In the genomic region with DNA sequence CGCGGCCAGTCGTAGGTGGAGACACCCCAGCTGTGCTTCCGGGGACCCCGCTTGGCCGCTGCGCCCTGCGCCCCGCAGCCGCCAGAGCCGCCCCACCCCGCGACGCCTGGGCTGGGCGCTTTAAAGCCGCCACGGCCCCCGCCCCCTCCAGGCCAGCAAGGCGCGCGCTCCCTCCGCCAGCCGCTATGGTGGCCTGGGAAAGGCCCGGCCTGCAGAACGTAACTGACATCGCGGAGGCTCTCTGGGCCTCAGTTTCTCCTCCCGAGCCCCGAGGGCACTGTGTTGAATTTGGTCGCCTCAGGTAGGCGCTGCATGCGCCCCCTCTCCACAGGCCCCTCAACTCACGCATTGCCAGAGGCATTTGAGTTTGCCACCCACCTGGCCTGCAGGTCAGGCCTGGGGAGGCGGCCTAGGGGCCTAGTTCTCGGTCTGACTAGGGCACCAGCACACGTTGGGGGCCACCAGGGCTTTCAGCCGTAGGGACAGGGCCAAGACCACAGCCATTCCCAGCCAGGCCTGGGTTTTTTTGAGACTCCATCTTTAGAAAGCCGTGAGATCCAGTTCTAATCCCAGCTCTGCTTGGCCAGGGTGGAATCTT, we compare ENCODE assay signal across 20 cellular contexts. TPM values are rescaled to one million over a fixed set of nuclear protein-coding genes. Genes with fewer than 3 reads are reported as not detected.
DNase-seq lines count a peak whose midpoint lies in the region; ATAC-seq and TF ChIP-seq lines count a peak whose summit lies in the region.
"Had no signal": no experiment of that assay in that cellular context is flagged by ENCODE, and none has a peak within 500 bp of the region (broad histone marks: within the 10 kb centered on the region; RNA-seq: fewer than 3 reads in every experiment).

A gene with protein sequence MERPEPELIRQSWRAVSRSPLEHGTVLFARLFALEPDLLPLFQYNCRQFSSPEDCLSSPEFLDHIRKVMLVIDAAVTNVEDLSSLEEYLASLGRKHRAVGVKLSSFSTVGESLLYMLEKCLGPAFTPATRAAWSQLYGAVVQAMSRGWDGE (minus strand): TSS at position 94 of the 598 bp plus-strand sequence. CDS start 269 bp downstream, outside the sequence.

- no peak for ATAC-seq in omental fat pad (ENCODE audit: low FRiP score)
- ATAC-seq: PC-3; stimulated activated naive CD8-positive, alpha-beta T cell treated with anti-CD3 and anti-CD28 coated beads, Interleukin-15, amount 100 ng/mL, for 72 hours had no signal

- H3K9me3 ChIP-seq in NT2/D1 (ENCODE audit: insufficient read depth, low read length) = peaks cover 13% of the 10 kb centered on the region
- peaks cover 2% of the 10 kb centered on the region for H3K9me3 ChIP-seq in osteoblast (ENCODE audit: low read depth, low read length)

- H3K36me3 ChIP-seq in NT2/D1 (ENCODE audit: insufficient read depth, insufficient read length, low read length) (peaks cover 5% of the 10 kb centered on the region), osteoblast (ENCODE audit: insufficient read depth, low read length) (no peaks in the 10 kb centered on the region)
- H3K36me3 ChIP-seq: WERI-Rb-1 had no signal

- TF ChIP-seq CTCF in osteoblast (IDR thresholded peaks at IDR 0.05; ENCODE audit: extremely low read depth, low read depth, low read length) = no peak
- no peak for TF ChIP-seq CTCF in omental fat pad (IDR thresholded peaks at IDR 0.05)

- DNase-seq in ELF-1 (ENCODE audit: low read depth, low spot score) (peak; percentile 22), NT2/D1 (ENCODE audit: low read depth, low spot score) (no peak), osteoblast (ENCODE audit: insufficient read length, low spot score, missing footprints) (peak; percentile 47), omental fat pad (ENCODE audit: low spot score) (no peak), GM19238 (ENCODE audit: insufficient read length, low spot score) (no peak), HK-2 (ENCODE audit: unreplicated experiment) (no peak)
- DNase-seq: CD4-positive, alpha-beta T cell; hippocampal formation; NCI-H1436 treated with DMSO at 0.1 percent for 48 hours; NCI-H510A treated with DMSO at 0.1 percent for 48 hours; occipital lobe; PC-3; stimulated activated naive CD8-positive, alpha-beta T cell treated with anti-CD3 and anti-CD28 coated beads, Interleukin-15, amount 100 ng/mL, for 72 hours; WERI-Rb-1 had no signal

- no peaks in the 10 kb centered on the region for H3K79me2 ChIP-seq in osteoblast (ENCODE audit: insufficient read depth, low read length)

- H3K4me3 ChIP-seq in NT2/D1 (ENCODE audit: insufficient read length, low read depth) (peak within 1 kb of the TSS; percentile 49), iPS-11a (ENCODE audit: low read depth, low read length) (peak within 1 kb of the TSS; percentile 33), osteoblast (ENCODE audit: insufficient read depth, low read length) (no peak within 1 kb of the TSS)

- no peak within 1 kb of the TSS for H3K27ac ChIP-seq in osteoblast (ENCODE audit: low read depth, low read length)
- H3K27ac ChIP-seq: WERI-Rb-1 had no signal

- H3K27me3 ChIP-seq in NT2/D1 (ENCODE audit: insufficient read depth, insufficient read length) (peaks cover 58% of the 10 kb centered on the region), osteoblast (ENCODE audit: insufficient read depth, low read length) (peaks cover 8% of the 10 kb centered on the region)

- no peak within 1 kb of the TSS for H3K4me2 ChIP-seq in osteoblast (ENCODE audit: insufficient read depth, low read length)

- peak within 1 kb of the TSS; percentile 67 for H3K9ac ChIP-seq in NT2/D1 (ENCODE audit: insufficient read length, low read depth)

- H3K4me1 ChIP-seq in NT2/D1 (ENCODE audit: insufficient read depth, insufficient read length) = peaks cover 3% of the 10 kb centered on the region
- no peaks in the 10 kb centered on the region for H3K4me1 ChIP-seq in osteoblast (ENCODE audit: insufficient read depth, low read length)

- no peak within 1 kb of the TSS for H2AFZ ChIP-seq in osteoblast (ENCODE audit: low read length)

- no peaks in the 10 kb centered on the region for H4K20me1 ChIP-seq in osteoblast (ENCODE audit: insufficient read depth, low read length)

RNA-seq across cellular contexts. Expression of the gene that starts here (rescaled TPM):
- total RNA-seq in osteoblast = not detected in 2 replicates
- total RNA-seq in omental fat pad = not detected
- total RNA-seq: activated CD8-positive, alpha-beta memory T cell treated with anti-CD3 and anti-CD28 coated beads for 36 hours; activated T-helper 2 cell treated with anti-CD3 and anti-CD28 coated beads, Interferon-gamma antibody, Interleukin-2, Interleukin-4, amounts not matched to agents 10 μg/mL and 5 μg/mL and 100 μg/mL, durations not matched to agents 14 hours and 24 hours and 36 hours; aorta; CD4-positive, alpha-beta T cell; fibroblast of lung; lung microvascular endothelial cell; PC-3 had no signal

Comparison
In these comparisons a context has a peak if more than half of its experiments do, and no peak if none do; other contexts are left out.
1. Peak in DNase-seq in osteoblast; RNA of the gene not detected or under 1 TPM.